In the genomic region with DNA sequence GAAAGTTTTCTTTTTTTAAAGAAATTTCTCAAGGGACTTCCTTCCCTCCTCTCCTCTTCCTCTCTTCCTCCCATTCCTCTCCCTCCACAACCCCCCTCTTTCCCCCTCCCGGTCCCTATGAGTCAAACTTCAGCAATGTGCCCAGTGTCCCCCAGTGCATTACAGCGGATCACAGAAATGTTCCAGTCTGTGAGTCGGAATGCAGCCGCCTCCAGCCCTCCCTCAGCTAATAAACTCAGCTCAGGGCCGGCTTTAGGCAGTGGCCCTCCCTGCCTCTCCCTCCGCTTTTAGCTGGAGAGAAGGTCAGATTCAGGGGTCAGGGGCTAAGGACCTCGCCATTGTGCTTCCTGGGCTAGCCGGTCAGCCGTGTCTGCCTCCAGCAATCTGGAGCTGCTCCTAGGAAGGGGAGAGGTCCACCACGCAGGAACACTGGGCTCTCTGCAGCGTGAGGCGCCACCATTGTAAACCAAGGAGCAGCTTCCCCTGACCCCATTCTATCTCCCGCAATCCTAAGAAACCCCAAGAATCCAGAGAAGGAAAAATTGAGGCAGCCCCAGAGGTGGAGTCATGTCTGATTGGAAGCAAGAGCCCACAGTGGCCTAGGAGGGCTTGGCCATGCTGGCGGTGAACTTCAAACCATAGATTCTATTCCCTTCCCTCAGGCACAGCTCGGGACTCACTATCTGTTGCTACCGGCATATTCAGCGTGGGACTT, we compare ENCODE assay signal across 8 cellular contexts. TPM values are rescaled to one million over a fixed set of nuclear protein-coding genes. Genes with fewer than 3 reads are reported as not detected.
DNase-seq lines count a peak whose midpoint lies in the region; ATAC-seq lines count a peak whose summit lies in the region.

No MANE protein-coding gene starts in this region.

- DNase-seq in AML-193 (lab: John Stamatoyannopoulos, UW): peak; percentile 30 to 40
- peak; percentile 13 for DNase-seq in activated naive CD4-positive, alpha-beta T cell treated with anti-CD3 and anti-CD28 coated beads, Interleukin-2, amount 50 U/mL, for 16 hours
- peak; percentile 68 for DNase-seq in glomerular endothelial cell (ENCODE audit: extremely low read depth, low read depth, low spot score)
- DNase-seq in occipital lobe (lab: John Stamatoyannopoulos, UW): peak; percentile 42
- DNase-seq in stimulated activated CD4-positive, alpha-beta T cell treated with anti-CD3 and anti-CD28 coated beads, Interleukin-2, amount 100 ng/mL, for 24 hours: no peak
- no peak for DNase-seq in NCI-H2081 (lab: John Stamatoyannopoulos, UW)

- peak overlapping the region; percentile 95 for H3K9ac ChIP-seq in HUES48 (ENCODE audit: low read depth, low read length)

- H3K4me1 ChIP-seq in HUES48 (ENCODE audit: control insufficient read depth, insufficient read depth, low read length): peaks cover 40% of the 10 kb centered on the region

- no peaks in the 10 kb centered on the region for H3K36me3 ChIP-seq in HUES48 (ENCODE audit: control insufficient read depth, insufficient read depth, low read length)

- H3K4me3 ChIP-seq in HUES48 (ENCODE audit: low read depth, low read length): peak overlapping the region; percentile 87

- H3K27ac ChIP-seq in HUES48 (ENCODE audit: low read depth, low read length): peak overlapping the region; percentile 97

- ATAC-seq in HG03045 (IDR thresholded peaks at IDR 0.05; ENCODE audit: unreplicated experiment): no peak

- H3K27me3 ChIP-seq in HUES48 (ENCODE audit: control insufficient read depth, insufficient read depth, low read length): no peaks in the 10 kb centered on the region

- H3K9me3 ChIP-seq in HUES48 (ENCODE audit: control insufficient read depth, insufficient read depth, low read length): no peaks in the 10 kb centered on the region

RNA-seq across cellular contexts. Expression of a gene that starts 1.1 kb away (rescaled TPM):
- total RNA-seq in glomerular endothelial cell (95.9 and 144 TPM in 2 replicates), occipital lobe (5.9 TPM)

RNA-seq across cellular contexts. Expression of a gene that starts 47.8 kb away (rescaled TPM):
- total RNA-seq in glomerular endothelial cell (11.9 and 26.2 TPM in 2 replicates), occipital lobe (11.1 TPM)

Comparison
In these comparisons a context has a peak if more than half of its experiments do, and no peak if none do; other contexts are left out.
1. DNase-seq: peak in AML-193 (2 of 2), activated naive CD4-positive, alpha-beta T cell treated with anti-CD3 and anti-CD28 coated beads, Interleukin-2, amount 50 U/mL, for 16 hours (single experiment), glomerular endothelial cell (single experiment) and occipital lobe (single experiment); none in stimulated activated CD4-positive, alpha-beta T cell treated with anti-CD3 and anti-CD28 coated beads, Interleukin-2, amount 100 ng/mL, for 24 hours (0 of 2) and NCI-H2081 (0 of 2).
2. RNA of a gene that starts 1.1 kb away (total RNA-seq): 95.9 to 144 TPM in glomerular endothelial cell; 5.9 TPM in occipital lobe (single experiment); every median in the first group is over 10 times any median in the second.